Comparison of ENCODE assay signal across 8 cellular contexts in genomic region chr19:55653651-55654322, GRCh38. TPM values are rescaled to one million over a fixed set of nuclear protein-coding genes. Genes with fewer than 3 reads are reported as not detected.
DNase-seq lines count a peak whose midpoint lies in the region; ATAC-seq lines count a peak whose summit lies in the region.

No MANE protein-coding gene starts in this region.

- H3K4me3 ChIP-seq in HUES48 (ENCODE audit: low read depth, low read length) = peak overlapping the region; percentile 89
- peak overlapping the region; percentile 69 for H3K4me3 ChIP-seq in endocrine pancreas (ENCODE audit: control insufficient read depth, insufficient read depth, low read length)
- peak overlapping the region; percentile 99 for H3K4me3 ChIP-seq in mesodermal cell (ENCODE audit: extremely low read depth, insufficient read depth, low read length, poor library complexity, severe bottlenecking)

- DNase-seq in DMS 273 (lab: John Stamatoyannopoulos, UW; ENCODE audit: unreplicated experiment) = peak; percentile 99
- DNase-seq in NOMO-1 treated with dmso at 0.1 percent for 144 hours (lab: John Stamatoyannopoulos, UW; ENCODE audit: unreplicated experiment) = peak; percentile 96
- peak; percentile 100 for DNase-seq in activated CD8-positive, alpha-beta memory T cell treated with anti-CD3 and anti-CD28 coated beads, Interleukin-2, amount 50 U/mL, for 1 hour (ENCODE audit: extremely low read depth)
- DNase-seq in stimulated activated CD8-positive, alpha-beta memory T cell treated with anti-CD3 and anti-CD28 coated beads, Interleukin-15, amount 100 ng/mL, for 24 hours (ENCODE audit: low read depth) = peak; percentile 97

- H3K27ac ChIP-seq in HUES48 (ENCODE audit: low read depth, low read length) (peak overlapping the region; percentile 100), mesodermal cell (ENCODE audit: low read depth, low read length, severe bottlenecking) (peak overlapping the region; percentile 100)

- no peaks in the 10 kb centered on the region for H3K9me3 ChIP-seq in HUES48 (ENCODE audit: control insufficient read depth, insufficient read depth, low read length)
- H3K9me3 ChIP-seq in endocrine pancreas (ENCODE audit: control insufficient read depth, low read length) = no peaks in the 10 kb centered on the region
- no peaks in the 10 kb centered on the region for H3K9me3 ChIP-seq in mesodermal cell (ENCODE audit: control insufficient read depth, low read length)

- H3K4me1 ChIP-seq in HUES48 (ENCODE audit: control insufficient read depth, insufficient read depth, low read length) (peaks cover 21% of the 10 kb centered on the region), endocrine pancreas (ENCODE audit: control insufficient read depth, insufficient read depth, low read length) (peaks cover 17% of the 10 kb centered on the region), mesodermal cell (ENCODE audit: control insufficient read depth, insufficient read depth, low read length, poor library complexity, severe bottlenecking) (peaks cover 24% of the 10 kb centered on the region)

- no peaks in the 10 kb centered on the region for H3K27me3 ChIP-seq in HUES48 (ENCODE audit: control insufficient read depth, insufficient read depth, low read length)
- H3K27me3 ChIP-seq in endocrine pancreas (ENCODE audit: control insufficient read depth, insufficient read depth, low read length) = no peaks in the 10 kb centered on the region

- WGBS in mesodermal cell (ENCODE audit: insufficient coverage in 2 of 2), 2 experiments = 0% methylated on average over 51 to 56 of the region's 57 CpGs

- H3K36me3 ChIP-seq in HUES48 (ENCODE audit: control insufficient read depth, insufficient read depth, low read length) (peaks cover 16% of the 10 kb centered on the region; the same call in 1 of the 2 replicates), endocrine pancreas (ENCODE audit: control insufficient read depth, insufficient read depth, low read length) (no peaks in the 10 kb centered on the region), mesodermal cell (ENCODE audit: control insufficient read depth, insufficient read depth, low read length) (peaks cover 44% of the 10 kb centered on the region)

- ATAC-seq in GM21423 (IDR thresholded peaks at IDR 0.05; ENCODE audit: unreplicated experiment) = peak; percentile 40

- H3K9ac ChIP-seq in HUES48 (ENCODE audit: low read depth, low read length) = peak overlapping the region; percentile 98
- peak overlapping the region; percentile 99 for H3K9ac ChIP-seq in endocrine pancreas (ENCODE audit: control insufficient read depth, insufficient read depth, low read length)

RNA-seq across cellular contexts. Expression of gene U2AF2, which starts 1.0 kb away (rescaled TPM):
- polyA plus RNA-seq in mesodermal cell (2013, experiment 1 of 2) = 145 TPM
- 128 TPM for polyA plus RNA-seq in mesodermal cell (2013, experiment 2 of 2)

RNA-seq across cellular contexts. Expression of gene CCDC106, which starts 5.8 kb away (rescaled TPM):
- 16.0 TPM for polyA plus RNA-seq in mesodermal cell (2013, experiment 1 of 2)
- 13.4 TPM for polyA plus RNA-seq in mesodermal cell (2013, experiment 2 of 2)

RNA-seq across cellular contexts. Expression of gene ZNF581, which starts 10.3 kb away (rescaled TPM):
- polyA plus RNA-seq in mesodermal cell (2013, experiment 1 of 2) = 55.6 TPM
- 47.0 TPM for polyA plus RNA-seq in mesodermal cell (2013, experiment 2 of 2)

RNA-seq across cellular contexts. Expression of gene ZNF580, which starts 13.0 kb away (rescaled TPM):
- polyA plus RNA-seq in mesodermal cell (2013, experiment 1 of 2) = 37.5 TPM
- polyA plus RNA-seq in mesodermal cell (2013, experiment 2 of 2) = 29.0 TPM

RNA-seq across cellular contexts. Expression of gene EPN1, which starts 21.2 kb away (rescaled TPM):
- polyA plus RNA-seq in mesodermal cell (2013, experiment 1 of 2) = 94.2 TPM
- 82.7 TPM for polyA plus RNA-seq in mesodermal cell (2013, experiment 2 of 2)

Comparison
In these comparisons a context has a peak if more than half of its experiments do, and no peak if none do; other contexts are left out.
1. Peak in every context shown above with its lines: DNase-seq, ATAC-seq, H3K4me3 ChIP-seq and H3K27ac ChIP-seq.